In the genomic region with DNA sequence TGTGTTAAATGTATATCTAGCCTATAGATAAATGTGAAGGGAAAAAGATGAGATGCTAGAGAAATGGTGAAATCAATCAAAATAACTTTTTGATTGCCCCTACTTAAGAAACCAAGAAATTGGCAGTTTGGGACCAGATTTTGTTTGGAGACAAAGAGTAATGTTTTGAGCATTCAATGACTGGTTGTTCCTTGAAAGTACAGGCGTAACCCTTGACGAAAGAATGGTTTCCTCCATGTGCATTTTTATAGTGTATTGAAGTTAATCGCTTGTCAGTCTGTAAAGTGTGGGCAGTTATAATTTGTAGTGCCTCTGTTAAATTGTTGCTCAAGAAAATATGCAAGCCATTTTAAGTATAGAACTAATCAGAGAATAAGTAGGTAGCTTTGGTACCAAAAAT, we compare ENCODE assay signal across 8 cellular contexts. TPM values are rescaled to one million over a fixed set of nuclear protein-coding genes. Genes with fewer than 3 reads are reported as not detected.
DNase-seq lines count a peak whose midpoint lies in the region; ATAC-seq and TF ChIP-seq lines count a peak whose summit lies in the region.

No MANE protein-coding gene starts in this region.

- H3K9ac ChIP-seq in IMR-90 (ENCODE audit: low read depth, low read length) (peak overlapping the region; percentile 91; the same call in 1 of the 2 replicates), adipocyte (ENCODE audit: low read length) (peak overlapping the region; percentile 88), mesenchymal stem cell (ENCODE audit: low read length) (peak overlapping the region; percentile 95)

- H3K79me1 ChIP-seq in IMR-90 (ENCODE audit: low read depth in 1 of 2, low read length in 2 of 2), result peaks cover 35 to 63% of the 10 kb centered on the region in 2 experiments
- peaks cover 21% of the 10 kb centered on the region for H3K79me1 ChIP-seq in mesenchymal stem cell (replicated peaks; ENCODE audit: low read length, poor library complexity, severe bottlenecking)

- H2BK15ac ChIP-seq in IMR-90 (ENCODE audit: low read depth, low read length) (peak overlapping the region; percentile 96), mesenchymal stem cell (ENCODE audit: low read depth, poor library complexity, severe bottlenecking) (no peak overlapping the region)

- H3K27me3 Mint-ChIP-seq in CD4-positive, CD25-positive, alpha-beta regulatory T cell, result peaks cover 12% of the 10 kb centered on the region

- H3K4me2 ChIP-seq in IMR-90 (ENCODE audit: low read depth, low read length) (peak overlapping the region; percentile 98), mesenchymal stem cell (ENCODE audit: low read length, poor library complexity, severe bottlenecking) (peak overlapping the region; percentile 42)

- DNase-seq in CD4-positive, CD25-positive, alpha-beta regulatory T cell, result no peak
- DNase-seq in IMR-90 (peak; percentile 33), adipocyte (ENCODE audit: low read depth) (peak; percentile 14), mesenchymal stem cell (peak; percentile 36), GOT3 (lab: John Stamatoyannopoulos, UW) (no peak), right cardiac atrium (no peak), DMS53 (lab: John Stamatoyannopoulos, UW) (no peak)

- H3K14ac ChIP-seq in IMR-90 (replicated peaks; ENCODE audit: low read depth, low read length) (peak overlapping the region; percentile 95), mesenchymal stem cell (ENCODE audit: low read length in 2 of 2) (no peak overlapping the region)

- in situ Hi-C loops in IMR-90 (cut with MboI; ENCODE audit: low sequenced_read_pairs), result no loop called here

- H3K23ac ChIP-seq in IMR-90 (ENCODE audit: low read depth, low read length) (peak overlapping the region; percentile 95), mesenchymal stem cell (ENCODE audit: low read length in 2 of 2) (no peak overlapping the region)

- H3K9me3 ChIP-seq in CD4-positive, CD25-positive, alpha-beta regulatory T cell (ENCODE audit: control insufficient read depth in 2 of 2, low read length in 2 of 2), result no peaks in the 10 kb centered on the region
- H3K9me3 ChIP-seq in IMR-90 (ENCODE audit: control insufficient read depth, insufficient read depth, low read length) (no peaks in the 10 kb centered on the region), adipocyte (ENCODE audit: control insufficient read depth, low read length) (no peaks in the 10 kb centered on the region), mesenchymal stem cell (ENCODE audit: control insufficient read depth, low read length) (no peaks in the 10 kb centered on the region), right cardiac atrium (ENCODE audit: control insufficient read depth, low read length) (no peaks in the 10 kb centered on the region)

- POLR2A ChIA-PET in IMR-90 (lab: Charles Lee; ENCODE audit: unreplicated experiment), result interaction anchor here (0.6 kb wide), 2 partner anchors 44 to 253 kb away, joined by 3 to 5 read pairs; no protein-coding TSS in a partner anchor

- peaks cover 3% of the 10 kb centered on the region for H3K27me3 ChIP-seq in CD4-positive, CD25-positive, alpha-beta regulatory T cell (ENCODE audit: control insufficient read depth, insufficient read depth, low read length)
- H3K27me3 ChIP-seq in IMR-90 (ENCODE audit: control insufficient read depth, insufficient read depth, low read length) (no peaks in the 10 kb centered on the region), adipocyte (replicated peaks; ENCODE audit: control insufficient read depth, insufficient read depth, low read length) (no peaks in the 10 kb centered on the region), mesenchymal stem cell (ENCODE audit: control insufficient read depth in 1 of 2, insufficient read depth in 1 of 2, low read length in 2 of 2) (no peaks in the 10 kb centered on the region), right cardiac atrium (ENCODE audit: control insufficient read depth, insufficient read depth) (no peaks in the 10 kb centered on the region)

- no peak overlapping the region for H2AK9ac ChIP-seq in IMR-90 (replicated peaks; ENCODE audit: low read depth, low read length, poor library complexity)

- TF ChIP-seq RAD21 in IMR-90 (IDR thresholded peaks at IDR 0.05; ENCODE audit: low read length), result no peak

- no peak for TF ChIP-seq CTCF in IMR-90 (conservative IDR thresholded peaks at IDR 0.05; ENCODE audit: low read depth, low read length)

- no peaks in the 10 kb centered on the region for H3K36me3 Mint-ChIP-seq in CD4-positive, CD25-positive, alpha-beta regulatory T cell

- peaks cover 22% of the 10 kb centered on the region for H3K4me1 ChIP-seq in CD4-positive, CD25-positive, alpha-beta regulatory T cell (ENCODE audit: control insufficient read depth, insufficient read depth, low read length, poor library complexity, severe bottlenecking)
- H3K4me1 ChIP-seq in IMR-90 (ENCODE audit: control insufficient read depth, insufficient read depth, low read length) (peaks cover 20% of the 10 kb centered on the region), adipocyte (ENCODE audit: control insufficient read depth, insufficient read depth, low read length) (peaks cover 11% of the 10 kb centered on the region), mesenchymal stem cell (ENCODE audit: control insufficient read depth, insufficient read depth, low read depth, low read length) (peaks cover 4% of the 10 kb centered on the region), right cardiac atrium (ENCODE audit: control insufficient read depth, insufficient read depth, low read length) (no peaks in the 10 kb centered on the region)

- H4K8ac ChIP-seq in IMR-90 (ENCODE audit: low read depth in 2 of 2, low read length in 2 of 2), result peak overlapping the region; percentile 91 to 94
- no peak overlapping the region for H4K8ac ChIP-seq in mesenchymal stem cell (ENCODE audit: low read length)

- H3K4me3 Mint-ChIP-seq in CD4-positive, CD25-positive, alpha-beta regulatory T cell, result peak overlapping the region; percentile 79 to 92 (median 80)

- H3K4ac ChIP-seq in IMR-90 (ENCODE audit: low read depth, low read length) (peak overlapping the region; percentile 85; the same call in 1 of the 2 replicates), mesenchymal stem cell (ENCODE audit: low read depth in 1 of 2, low read length in 2 of 2) (no peak overlapping the region)

- H4K91ac ChIP-seq in IMR-90 (ENCODE audit: insufficient read depth, low read depth, low read length) (peak overlapping the region; percentile 90), mesenchymal stem cell (ENCODE audit: low read length) (no peak overlapping the region)

- no peaks in the 10 kb centered on the region for H3K36me3 ChIP-seq in CD4-positive, CD25-positive, alpha-beta regulatory T cell (ENCODE audit: control insufficient read depth, insufficient read depth, low read length)
- H3K36me3 ChIP-seq in IMR-90 (ENCODE audit: control insufficient read depth, insufficient read depth, low read length) (no peaks in the 10 kb centered on the region; the same call in 1 of the 2 replicates), adipocyte (ENCODE audit: control insufficient read depth, insufficient read depth, low read length, severe bottlenecking) (no peaks in the 10 kb centered on the region), mesenchymal stem cell (ENCODE audit: control insufficient read depth in 1 of 2, insufficient read depth in 2 of 2, low read depth in 1 of 2, low read length in 2 of 2) (peaks cover 0 to 6% of the 10 kb centered on the region in 2 experiments)

- H3K27ac ChIP-seq in CD4-positive, CD25-positive, alpha-beta regulatory T cell (ENCODE audit: insufficient read depth, low read length, poor library complexity, severe bottlenecking), result no peak overlapping the region
- peak overlapping the region; percentile 100; the same call in 1 of the 2 replicates for H3K27ac ChIP-seq in IMR-90 (ENCODE audit: insufficient read depth, low read length)
- peak overlapping the region; percentile 81 for H3K27ac ChIP-seq in mesenchymal stem cell (ENCODE audit: low read length, poor library complexity, severe bottlenecking)
- no peak overlapping the region for H3K27ac ChIP-seq in right cardiac atrium (ENCODE audit: low read length)

- no peak for ATAC-seq in CD4-positive, CD25-positive, alpha-beta regulatory T cell (ENCODE audit: low read depth in 2 of 2)
- ATAC-seq in IMR-90 (ENCODE audit: low read depth) (no peak), HG02852 (IDR thresholded peaks at IDR 0.05; ENCODE audit: unreplicated experiment) (no peak), right cardiac atrium (no peak)

- H4K5ac ChIP-seq in IMR-90 (ENCODE audit: low read depth, low read length), result peak overlapping the region; percentile 97; the same call in 1 of the 2 replicates

- H3K18ac ChIP-seq in IMR-90 (ENCODE audit: low read depth, low read length), result peak overlapping the region; percentile 99
- no peak overlapping the region for H3K18ac ChIP-seq in mesenchymal stem cell (ENCODE audit: low read depth in 1 of 2, low read length in 2 of 2)

- no peak overlapping the region for H2BK12ac ChIP-seq in mesenchymal stem cell (ENCODE audit: low read length in 2 of 2)

- H3K56ac ChIP-seq in IMR-90 (ENCODE audit: extremely low read depth, insufficient read depth, low read length), result peak overlapping the region; percentile 97

- intact Hi-C loops in IMR-90 (cut with micrococcal nuclease) (loop anchor here (2.0 kb wide), 1 partner anchor 37 kb away; a partner anchor contains a TSS), right cardiac atrium (cut with DNase I) (no loop called here)

- BruUV-seq in IMR-90 (replicated peaks; lab: Mats Ljungman, UMichigan), result TSS peak; percentile 74

- H3K9me3 Mint-ChIP-seq in CD4-positive, CD25-positive, alpha-beta regulatory T cell, result no peaks in the 10 kb centered on the region

- peaks cover 22 to 49% (median 26%) of the 10 kb centered on the region in 4 donors for H3K4me1 Mint-ChIP-seq in CD4-positive, CD25-positive, alpha-beta regulatory T cell

- H2BK5ac ChIP-seq in IMR-90 (ENCODE audit: low read depth, low read length, poor library complexity, severe bottlenecking) (peak overlapping the region; percentile 98), mesenchymal stem cell (ENCODE audit: low read depth, low read length, poor library complexity, severe bottlenecking) (no peak overlapping the region)

- peak overlapping the region; percentile 75 for H3K4me3 ChIP-seq in CD4-positive, CD25-positive, alpha-beta regulatory T cell (ENCODE audit: low read depth, low read length)
- peak overlapping the region; percentile 78; the same call in 1 of the 2 replicates for H3K4me3 ChIP-seq in IMR-90 (ENCODE audit: insufficient read depth, low read depth, low read length)
- peak overlapping the region; percentile 83 for H3K4me3 ChIP-seq in adipocyte (ENCODE audit: low read length)
- H3K4me3 ChIP-seq in mesenchymal stem cell (ENCODE audit: insufficient read depth in 1 of 2, low read depth in 1 of 2, low read length in 2 of 2), result peak overlapping the region in 1 of 2 experiments; percentile 91
- no peak overlapping the region for H3K4me3 ChIP-seq in right cardiac atrium (ENCODE audit: low read length)

- no peak overlapping the region for H2AFZ ChIP-seq in IMR-90 (replicated peaks; ENCODE audit: low read length, poor library complexity)
- no peak overlapping the region for H2AFZ ChIP-seq in mesenchymal stem cell (ENCODE audit: low read depth, low read length)

- TF ChIP-seq POLR2A in IMR-90 (IDR thresholded peaks at IDR 0.05; ENCODE audit: low read depth, low read length), result no peak

- peak overlapping the region; percentile 88 for H2BK20ac ChIP-seq in IMR-90 (ENCODE audit: low read depth, low read length)

- CTCF ChIA-PET in IMR-90 (lab: Yijun Ruan, JAX), result no interaction called here

- dilution Hi-C loops in IMR-90 (cut with HindIII; ENCODE audit: low sequenced_read_pairs, unreplicated experiment), result no loop called here

- peak overlapping the region in 1 of 3 donors; percentile 7 for H3K27ac Mint-ChIP-seq in CD4-positive, CD25-positive, alpha-beta regulatory T cell

- H2BK120ac ChIP-seq in IMR-90 (ENCODE audit: low read depth, low read length) (peak overlapping the region; percentile 92), mesenchymal stem cell (ENCODE audit: low read depth, low read length) (no peak overlapping the region)

- 20% methylated on average over 3 of the region's 3 CpGs; no CpG with 5 or more reads in 1 of the 2 experiments for WGBS in IMR-90 (ENCODE audit: extremely low coverage in 2 of 2, insufficient read length in 1 of 2), 2 experiments
- 36% methylated on average over 3 of the region's 3 CpGs for WGBS in mesenchymal stem cell
- WGBS in right cardiac atrium, result 69% methylated on average over 3 of the region's 3 CpGs

- H4K20me1 ChIP-seq in IMR-90 (ENCODE audit: insufficient read depth, low read length), result peaks cover 28% of the 10 kb centered on the region

- H3K9me1 ChIP-seq in IMR-90 (ENCODE audit: insufficient read depth, low read length), result peaks cover 12% of the 10 kb centered on the region

- H2AK5ac ChIP-seq in IMR-90 (ENCODE audit: low read depth, low read length), result peak overlapping the region; percentile 71
- H2AK5ac ChIP-seq in mesenchymal stem cell (ENCODE audit: low read length, severe bottlenecking), result no peak overlapping the region

RNA-seq across cellular contexts. Expression of a gene that starts 1.2 kb away (rescaled TPM):
- total RNA-seq in CD4-positive, CD25-positive, alpha-beta regulatory T cell, result 3.8 TPM
- polyA plus RNA-seq in CD4-positive, CD25-positive, alpha-beta regulatory T cell, result 1 to 10 TPM in 3 of 4 donors, under 1 TPM in 1; 0.74 to 1.3 (median 1.1) TPM
- 56.1 and 70.5 TPM in 2 replicates for total RNA-seq in IMR-90 (2012; rRNA removed)
- 34.1 and 37.7 TPM in 2 replicates for polyA plus RNA-seq in IMR-90 (2012; rRNA removed)
- 5.0 and 16.1 TPM in 2 replicates for polyA plus RNA-seq in IMR-90 (2012; cell fraction: cytosol; rRNA removed)
- polyA plus RNA-seq in IMR-90 (2012; cell fraction: nucleus; rRNA removed; ENCODE audit: low replicate concordance), result 8.1 and 50.9 TPM in 2 replicates
- polyA plus RNA-seq in mesenchymal stem cell (2013, experiment 1 of 2), result 6.7 TPM
- polyA plus RNA-seq in mesenchymal stem cell (2013, experiment 2 of 2), result 6.7 TPM
- total RNA-seq in right cardiac atrium, result 1 to 10 TPM in 2 of 4 donors, under 1 TPM in 2; 0.62 to 1.2 (median 0.92) TPM
- polyA plus RNA-seq in right cardiac atrium, result 0.27 TPM

RNA-seq across cellular contexts. Expression of a gene that starts 37.2 kb away (rescaled TPM):
- 1,439 TPM for total RNA-seq in CD4-positive, CD25-positive, alpha-beta regulatory T cell
- 1,000 to 10,000 TPM; 1,970 to 2,778 (median 2,296) TPM for polyA plus RNA-seq in CD4-positive, CD25-positive, alpha-beta regulatory T cell
- total RNA-seq in IMR-90 (2012; rRNA removed), result 97.0 and 132 TPM in 2 replicates
- polyA plus RNA-seq in IMR-90 (2012; rRNA removed), result 1,440 and 1,469 TPM in 2 replicates
- polyA plus RNA-seq in IMR-90 (2012; cell fraction: cytosol; rRNA removed), result 865 and 2,195 TPM in 2 replicates
- polyA plus RNA-seq in IMR-90 (2012; cell fraction: nucleus; rRNA removed; ENCODE audit: low replicate concordance), result 449 and 618 TPM in 2 replicates
- polyA plus RNA-seq in mesenchymal stem cell (2013, experiment 1 of 2), result 3,158 TPM
- 2,769 TPM for polyA plus RNA-seq in mesenchymal stem cell (2013, experiment 2 of 2)
- 1,000 to 10,000 TPM in 2 of 4 donors, 100 to 1,000 TPM in 2; 899 to 1,271 (median 999) TPM for total RNA-seq in right cardiac atrium
- polyA plus RNA-seq in right cardiac atrium, result 1,013 TPM

Comparison
In these comparisons a context has a peak if more than half of its experiments do, and no peak if none do; other contexts are left out.
1. DNase-seq: peak in IMR-90 (single experiment), adipocyte (single experiment) and mesenchymal stem cell (single experiment); none in CD4-positive, CD25-positive, alpha-beta regulatory T cell (0 of 3), GOT3 (single experiment), right cardiac atrium (0 of 3) and DMS53 (single experiment).
2. H3K27ac ChIP-seq: peak in IMR-90 (single experiment) and mesenchymal stem cell (single experiment); none in CD4-positive, CD25-positive, alpha-beta regulatory T cell (single experiment) and right cardiac atrium (single experiment).
3. RNA of a gene that starts 1.2 kb away (total RNA-seq): 56.1 to 70.5 TPM in IMR-90; 3.8 TPM in CD4-positive, CD25-positive, alpha-beta regulatory T cell (single experiment) and 0.62 to 1.2 TPM in right cardiac atrium; every median in the first group is over 10 times any median in the second.
4. Peak in every context shown above with its lines, with median percentiles within 50 percentile points of each other: H3K9ac ChIP-seq.